Comparison of ENCODE assay signal across 2 cellular contexts in genomic region chr5:137747848-137748247, GRCh38.
TF ChIP-seq lines count a peak whose summit lies in the region.

No MANE protein-coding gene starts in this region.

TF ChIP-seq in HepG2, 621 proteins besides CTCF, POLR2A, EP300 and RAD21:
- TF ChIP-seq CEBPB (IDR thresholded peaks at IDR 0.05; ENCODE audit: borderline replicate concordance, low read depth, low read length) (peak; percentile 64; the same call in 1 of the 2 replicates), ATF4 (CRISPR knock-in tag; IDR thresholded peaks at IDR 0.05) (peak in 1 of 2 experiments; percentile 64; a peak in 1 of 4 replicates), CEBPG (CRISPR knock-in tag; IDR thresholded peaks at IDR 0.05) (peak; percentile 57), ZNF747 (CRISPR knock-in tag; IDR thresholded peaks at IDR 0.05; ENCODE audit: borderline replicate concordance) (no peak)
TF ChIP-seq in HepG2: peak in this region for 3.

TF ChIP-seq in H1, 55 proteins besides CTCF, POLR2A, EP300 and RAD21:
- no peak for TF ChIP-seq ZNF274 (IDR thresholded peaks at IDR 0.05; ENCODE audit: borderline replicate concordance, extremely low read depth, low read length)
- peak; percentile 54; the same call in 1 of the 2 replicates for TF ChIP-seq CEBPB (IDR thresholded peaks at IDR 0.05; ENCODE audit: low read depth, low read length)
- TF ChIP-seq TEAD4 (IDR thresholded peaks at IDR 0.05; ENCODE audit: low read depth, low read length), result no peak
- TF ChIP-seq RBBP5 (IDR thresholded peaks at IDR 0.05; ENCODE audit: borderline replicate concordance, low read depth, low read length), result no peak
